Comparison of ENCODE assay signal across 16 cellular contexts in the genomic region with DNA sequence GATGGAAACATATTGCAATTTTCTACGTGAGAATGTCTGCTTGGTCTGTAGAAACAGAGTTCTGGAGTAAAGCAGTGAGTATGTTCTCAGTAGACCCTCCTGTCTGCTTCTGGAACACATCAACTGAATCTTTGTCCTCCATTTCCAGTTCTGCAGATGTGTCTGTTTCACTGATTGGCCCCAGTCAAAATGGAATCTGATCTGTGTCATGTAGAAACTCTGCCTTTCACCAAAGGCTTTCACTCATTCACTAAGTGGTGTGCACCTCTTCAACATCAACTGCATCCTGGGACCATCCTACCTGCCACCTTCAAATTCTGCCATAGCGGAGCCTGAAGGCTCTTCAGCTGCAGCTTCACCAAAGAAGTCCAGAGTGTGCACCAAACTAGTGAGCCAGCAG. TPM values are rescaled to one million over a fixed set of nuclear protein-coding genes. Genes with fewer than 3 reads are reported as not detected.
DNase-seq lines count a peak whose midpoint lies in the region; ATAC-seq and TF ChIP-seq lines count a peak whose summit lies in the region.
"Had no signal": no experiment of that assay in that cellular context is flagged by ENCODE, and none has a peak within 500 bp of the region (broad histone marks: within the 10 kb centered on the region; RNA-seq: fewer than 3 reads in every experiment).

No MANE protein-coding gene starts in this region.

- DNase-seq in activated naive CD4-positive, alpha-beta T cell treated with anti-CD3 and anti-CD28 coated beads for 36 hours: peak; percentile 60
- no peak for DNase-seq in activated naive CD4-positive, alpha-beta T cell treated with anti-CD3 and anti-CD28 coated beads, Interleukin-2, amount 50 U/mL, for 16 hours
- DNase-seq in activated naive CD8-positive, alpha-beta T cell treated with anti-CD3 and anti-CD28 coated beads, Interleukin-2, amount 10 ng/mL, durations not matched to agents 7 days and 5 days: no peak
- DNase-seq in gastrocnemius medialis (no peak), thyroid gland (no peak)
- DNase-seq: DMS79 treated with DMSO at 0.1 percent for 48 hours; effector memory CD8-positive, alpha-beta T cell; head of caudate nucleus; NCI-H1092; NCI-H2029 treated with DMSO at 0.1 percent for 48 hours; NCI-H524 treated with DMSO at 0.1 percent for 48 hours; stimulated activated CD8-positive, alpha-beta memory T cell treated with anti-CD3 and anti-CD28 coated beads, Interleukin-4, amount 100 ng/mL, for 48 hours had no signal

- no peaks in the 10 kb centered on the region for H3K9me3 Mint-ChIP-seq in activated naive CD4-positive, alpha-beta T cell treated with anti-CD3 and anti-CD28 coated beads for 36 hours
- H3K9me3 Mint-ChIP-seq in activated naive CD8-positive, alpha-beta T cell treated with anti-CD3 and anti-CD28 coated beads, Interleukin-2, amount 10 ng/mL, durations not matched to agents 7 days and 5 days: no peaks in the 10 kb centered on the region
- H3K9me3 Mint-ChIP-seq: effector memory CD8-positive, alpha-beta T cell had no signal

- no peaks in the 10 kb centered on the region for H3K9me3 ChIP-seq in OCI-LY3 (ENCODE audit: insufficient read depth, low read length)
- no peaks in the 10 kb centered on the region for H3K9me3 ChIP-seq in neutrophil
- H3K9me3 ChIP-seq in gastrocnemius medialis: no peaks in the 10 kb centered on the region
- no peaks in the 10 kb centered on the region for H3K9me3 ChIP-seq in thyroid gland
- H3K9me3 ChIP-seq: ascending aorta had no signal

- H3K4me3 Mint-ChIP-seq in activated naive CD4-positive, alpha-beta T cell treated with anti-CD3 and anti-CD28 coated beads for 36 hours: no peak overlapping the region
- H3K4me3 Mint-ChIP-seq in activated naive CD8-positive, alpha-beta T cell treated with anti-CD3 and anti-CD28 coated beads, Interleukin-2, amount 10 ng/mL, durations not matched to agents 7 days and 5 days: no peak overlapping the region
- H3K4me3 Mint-ChIP-seq: effector memory CD8-positive, alpha-beta T cell had no signal

- H3K4me1 ChIP-seq in OCI-LY3 (ENCODE audit: low read length) (peaks cover 36% of the 10 kb centered on the region), neutrophil (ENCODE audit: control insufficient read depth in 1 of 2, insufficient read depth in 1 of 2, low read depth in 1 of 2, low read length in 1 of 2) (peaks cover 57 to 64% of the 10 kb centered on the region in 2 experiments), gastrocnemius medialis (peaks cover 15 to 22% of the 10 kb centered on the region in 2 donors), thyroid gland (peaks cover 9 to 22% of the 10 kb centered on the region in 2 donors)

- H3K4me1 Mint-ChIP-seq in activated naive CD4-positive, alpha-beta T cell treated with anti-CD3 and anti-CD28 coated beads for 36 hours (ENCODE audit: low read depth): peaks cover 55% of the 10 kb centered on the region
- peaks cover 41% of the 10 kb centered on the region for H3K4me1 Mint-ChIP-seq in activated naive CD8-positive, alpha-beta T cell treated with anti-CD3 and anti-CD28 coated beads, Interleukin-2, amount 10 ng/mL, durations not matched to agents 7 days and 5 days

- H3K4me3 ChIP-seq in OCI-LY3 (ENCODE audit: low read length) (0 out of 2 replicates have a peak overlapping the region, but pooled peaks have one; percentile 8), neutrophil (ENCODE audit: low read depth in 1 of 2, low read length in 1 of 2) (peak overlapping the region; percentile 58 to 60), gastrocnemius medialis (no peak overlapping the region), thyroid gland (replicated peaks in 1 of 3) (no peak overlapping the region)
- H3K4me3 ChIP-seq: ascending aorta had no signal

- H3K9ac ChIP-seq in OCI-LY3 (ENCODE audit: low read length): no peak overlapping the region

- H2AFZ ChIP-seq in OCI-LY3 (ENCODE audit: low read depth, low read length): no peak overlapping the region; the same call in 1 of the 2 replicates

- CTCF ChIA-PET in activated naive CD4-positive, alpha-beta T cell treated with anti-CD3 and anti-CD28 coated beads for 36 hours (lab: Charles Lee): no interaction called here

- TF ChIP-seq POLR2A in gastrocnemius medialis (IDR thresholded peaks at IDR 0.05) (no peak), thyroid gland (IDR thresholded peaks at IDR 0.05) (no peak)

- H3K27me3 Mint-ChIP-seq in activated naive CD4-positive, alpha-beta T cell treated with anti-CD3 and anti-CD28 coated beads for 36 hours (ENCODE audit: low read depth): no peaks in the 10 kb centered on the region
- no peaks in the 10 kb centered on the region for H3K27me3 Mint-ChIP-seq in activated naive CD8-positive, alpha-beta T cell treated with anti-CD3 and anti-CD28 coated beads, Interleukin-2, amount 10 ng/mL, durations not matched to agents 7 days and 5 days
- H3K27me3 Mint-ChIP-seq: effector memory CD8-positive, alpha-beta T cell had no signal

- POLR2A ChIA-PET in activated naive CD8-positive, alpha-beta T cell treated with anti-CD3 and anti-CD28 coated beads, Interleukin-2, amount 10 ng/mL, durations not matched to agents 7 days and 5 days (lab: Charles Lee): interaction anchor here (1.2 kb wide), 1 partner anchor 362 kb away, joined by 3 read pairs; a partner anchor contains a TSS

- peak overlapping the region; percentile 40 for H3K4me2 ChIP-seq in OCI-LY3 (ENCODE audit: low read length)

- H4K20me1 ChIP-seq in OCI-LY3 (ENCODE audit: insufficient read depth, low read length): peaks cover 12% of the 10 kb centered on the region

- TF ChIP-seq CTCF in OCI-LY3 (IDR thresholded peaks at IDR 0.05; ENCODE audit: low read depth, low read length): no peak
- no peak for TF ChIP-seq CTCF in neutrophil (IDR thresholded peaks at IDR 0.05)
- no peak for TF ChIP-seq CTCF in gastrocnemius medialis (IDR thresholded peaks at IDR 0.05 in 4 of 5, conservative IDR thresholded peaks at IDR 0.05 in 1 of 5)
- TF ChIP-seq CTCF in thyroid gland (IDR thresholded peaks at IDR 0.05): no peak

- intact Hi-C loops in activated naive CD4-positive, alpha-beta T cell treated with anti-CD3 and anti-CD28 coated beads for 36 hours (cut with micrococcal nuclease): no loop called here
- intact Hi-C loops in gastrocnemius medialis (cut with DNase I; ENCODE audit: low total_unique reads) (loop anchor here (5.0 to 10.0 kb wide), 2 partner anchors 366 to 399 kb away; a partner anchor contains a TSS), thyroid gland (cut with DNase I) (loop anchor here (10.0 kb wide), 1 partner anchor 166 kb away; no protein-coding TSS in a partner anchor)

- peaks cover 18% of the 10 kb centered on the region for H3K36me3 Mint-ChIP-seq in activated naive CD4-positive, alpha-beta T cell treated with anti-CD3 and anti-CD28 coated beads for 36 hours (ENCODE audit: low read depth)
- peaks cover 15% of the 10 kb centered on the region for H3K36me3 Mint-ChIP-seq in activated naive CD8-positive, alpha-beta T cell treated with anti-CD3 and anti-CD28 coated beads, Interleukin-2, amount 10 ng/mL, durations not matched to agents 7 days and 5 days

- H3K27ac Mint-ChIP-seq in activated naive CD4-positive, alpha-beta T cell treated with anti-CD3 and anti-CD28 coated beads for 36 hours: peak overlapping the region; percentile 79
- peak overlapping the region; percentile 26 for H3K27ac Mint-ChIP-seq in activated naive CD8-positive, alpha-beta T cell treated with anti-CD3 and anti-CD28 coated beads, Interleukin-2, amount 10 ng/mL, durations not matched to agents 7 days and 5 days

- in situ Hi-C loops in gastrocnemius medialis (cut with MboI; ENCODE audit: low sequenced_read_pairs in 4 of 4): loop anchor here (25.0 kb wide), 5 partner anchors 359 to 1034 kb away; a partner anchor contains a TSS

- no peak for ATAC-seq in activated naive CD8-positive, alpha-beta T cell treated with anti-CD3 and anti-CD28 coated beads, Interleukin-2, amount 10 ng/mL, durations not matched to agents 7 days and 5 days (ENCODE audit: low read depth)
- ATAC-seq in GM19351 (IDR thresholded peaks at IDR 0.05; ENCODE audit: unreplicated experiment) (no peak), gastrocnemius medialis (no peak)
- ATAC-seq: effector memory CD8-positive, alpha-beta T cell had no signal

- H3K27ac ChIP-seq in OCI-LY3 (ENCODE audit: low read length) (no peak overlapping the region), neutrophil (peak overlapping the region; percentile 99), gastrocnemius medialis (no peak overlapping the region), thyroid gland (no peak overlapping the region)
- H3K27ac ChIP-seq: ascending aorta had no signal

- peaks cover 12% of the 10 kb centered on the region for H3K36me3 ChIP-seq in OCI-LY3 (replicated peaks; ENCODE audit: low read depth, low read length)
- H3K36me3 ChIP-seq in neutrophil: no peaks in the 10 kb centered on the region
- no peaks in the 10 kb centered on the region for H3K36me3 ChIP-seq in gastrocnemius medialis
- no peaks in the 10 kb centered on the region for H3K36me3 ChIP-seq in thyroid gland
- H3K36me3 ChIP-seq: ascending aorta had no signal

- H3K27me3 ChIP-seq in OCI-LY3 (ENCODE audit: low read depth, low read length) (peaks cover 4% of the 10 kb centered on the region), neutrophil (no peaks in the 10 kb centered on the region), gastrocnemius medialis (no peaks in the 10 kb centered on the region), thyroid gland (no peaks in the 10 kb centered on the region)
- H3K27me3 ChIP-seq: ascending aorta had no signal

- H3K79me2 ChIP-seq in OCI-LY3 (ENCODE audit: low read length): peaks cover 26% of the 10 kb centered on the region

- WGBS in thyroid gland, 2 donors: 70 to 80% methylated on average over 2 of the region's 2 CpGs

RNA-seq across cellular contexts. Expression of a gene that starts 2.8 kb away (rescaled TPM):
- 10 to 100 TPM; 58.7 to 59.7 TPM for total RNA-seq in activated naive CD4-positive, alpha-beta T cell treated with anti-CD3 and anti-CD28 coated beads for 36 hours
- total RNA-seq in activated naive CD8-positive, alpha-beta T cell treated with anti-CD3 and anti-CD28 coated beads, Interleukin-2, amount 10 ng/mL, durations not matched to agents 7 days and 5 days: 10 to 100 TPM; 60.9 to 62.6 TPM
- total RNA-seq in gastrocnemius medialis (10 to 100 TPM in 1 of 4 donors, 1 to 10 TPM in 3; 6.5 to 13.3 (median 8.2) TPM), thyroid gland (10 to 100 TPM; 13.1 to 25.9 (median 16.2) TPM)

Comparison
In these comparisons a context has a peak if more than half of its experiments do, and no peak if none do; other contexts are left out.
1. H3K4me3 ChIP-seq: peak in OCI-LY3 (single experiment) and neutrophil (2 of 2); none in gastrocnemius medialis (0 of 4) and thyroid gland (0 of 3).